2 cellular contexts compared by ENCODE assay signal in the genomic region with DNA sequence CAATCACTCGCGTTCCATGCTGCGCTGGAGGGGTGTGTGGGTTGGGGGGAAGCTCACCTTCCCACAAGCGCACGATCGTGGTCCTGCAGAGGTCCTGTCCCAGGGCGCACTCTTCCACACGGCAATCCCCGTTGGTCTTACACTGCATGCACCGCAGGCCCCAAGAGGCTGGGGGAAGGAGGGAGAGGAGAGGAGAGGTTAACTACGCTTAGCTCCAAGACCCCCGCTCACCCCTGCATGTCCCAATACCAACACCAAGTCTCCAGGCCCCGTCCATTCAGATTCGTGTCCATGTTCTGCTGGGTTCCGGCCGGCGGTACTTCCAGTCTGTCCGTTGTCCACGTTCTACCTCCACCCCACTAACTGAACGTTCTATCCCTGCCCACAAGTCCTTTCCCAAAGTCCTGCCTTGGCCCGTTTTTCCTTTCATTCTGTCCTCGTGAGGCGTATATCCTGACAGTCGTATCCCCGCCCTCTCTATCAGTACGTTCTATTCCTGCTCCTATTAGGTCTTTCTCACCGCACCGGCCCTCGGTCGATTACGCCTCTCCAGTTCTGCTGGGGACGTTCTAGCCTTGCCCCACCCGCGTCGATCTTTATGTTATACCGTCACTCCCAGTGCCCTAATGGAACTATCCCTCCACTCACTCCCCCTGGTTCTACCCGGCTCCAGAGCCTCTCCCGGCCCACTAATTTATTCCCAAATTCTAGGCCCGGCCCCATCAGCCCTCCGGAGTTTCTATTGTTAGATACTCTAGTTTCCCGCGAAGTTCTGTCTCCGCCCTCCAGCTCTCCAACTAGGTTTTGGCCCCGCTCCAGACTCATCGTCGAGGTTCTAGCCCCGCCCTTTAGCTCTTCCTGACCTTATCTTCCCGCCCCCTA.
TF ChIP-seq lines count a peak whose summit lies in the region.

No MANE protein-coding gene starts in this region.

TF ChIP-seq in GM12891, 5 proteins besides CTCF, POLR2A, EP300 and RAD21:
- TF ChIP-seq TAF1 (IDR thresholded peaks at IDR 0.05; ENCODE audit: low read depth, low read length) (no peak), POU2F2 (IDR thresholded peaks at IDR 0.05; ENCODE audit: low read depth, low read length) (0 out of 2 replicates have a peak, but pooled peaks have one; percentile 32)

TF ChIP-seq in H1, 55 proteins besides CTCF, POLR2A, EP300 and RAD21:
- TF ChIP-seq TCF12 (IDR thresholded peaks at IDR 0.05; ENCODE audit: low read depth, low read length): no peak
- TF ChIP-seq HDAC6 (IDR thresholded peaks at IDR 0.05; ENCODE audit: low read depth, low read length): no peak
- TF ChIP-seq TAF1 (IDR thresholded peaks at IDR 0.05; ENCODE audit: low read depth, low read length): peak; percentile 62; the same call in 1 of the 2 replicates
- peak; percentile 54; the same call in 1 of the 2 replicates for TF ChIP-seq PHF8 (conservative IDR thresholded peaks at IDR 0.05; ENCODE audit: low read depth, low read length)
- TF ChIP-seq KDM4A (IDR thresholded peaks at IDR 0.05; ENCODE audit: low read depth, low read length, severe bottlenecking): peak; percentile 40
- TF ChIP-seq KDM1A (IDR thresholded peaks at IDR 0.05; ENCODE audit: borderline replicate concordance, low read length): no peak
- TF ChIP-seq TBP (IDR thresholded peaks at IDR 0.05; ENCODE audit: low read depth, low read length): peak; percentile 38; the same call in 1 of the 2 replicates
- TF ChIP-seq, protein P1, sequence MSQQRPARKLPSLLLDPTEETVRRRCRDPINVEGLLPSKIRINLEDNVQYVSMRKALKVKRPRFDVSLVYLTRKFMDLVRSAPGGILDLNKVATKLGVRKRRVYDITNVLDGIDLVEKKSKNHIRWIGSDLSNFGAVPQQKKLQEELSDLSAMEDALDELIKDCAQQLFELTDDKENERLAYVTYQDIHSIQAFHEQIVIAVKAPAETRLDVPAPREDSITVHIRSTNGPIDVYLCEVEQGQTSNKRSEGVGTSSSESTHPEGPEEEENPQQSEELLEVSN (IDR thresholded peaks at IDR 0.05): 0 out of 2 replicates have a peak, but pooled peaks have one; percentile 14
- TF ChIP-seq SP1 (IDR thresholded peaks at IDR 0.05; ENCODE audit: low read depth, low read length): peak; percentile 53; the same call in 1 of the 2 replicates
- TF ChIP-seq RBBP5 (IDR thresholded peaks at IDR 0.05; ENCODE audit: borderline replicate concordance, low read depth, low read length): 0 out of 2 replicates have a peak, but pooled peaks have one; percentile 43
